Comparison of ENCODE assay signal across 1 cellular context in the genomic region with DNA sequence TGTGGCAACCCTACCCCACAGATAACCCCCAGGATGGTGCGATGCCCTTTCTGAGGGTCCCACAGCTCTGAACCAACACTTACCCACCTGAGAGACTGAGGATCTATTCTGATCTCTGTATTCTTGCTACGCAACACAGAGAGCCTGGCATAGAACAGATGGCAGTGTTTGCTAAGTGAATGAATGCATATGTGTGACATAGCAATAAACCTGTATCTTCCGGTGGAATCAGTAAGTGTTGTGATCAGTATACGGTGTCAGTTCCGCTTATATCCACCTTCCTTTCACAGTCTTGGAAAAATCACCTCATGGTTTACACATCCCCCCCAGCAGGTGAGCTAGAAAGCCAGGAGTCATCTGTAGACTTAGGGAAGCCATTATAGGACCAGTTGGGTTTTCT.
TF ChIP-seq lines count a peak whose summit lies in the region.

No MANE protein-coding gene starts in this region.

TF ChIP-seq in GM23338, 12 proteins besides CTCF, POLR2A, EP300 and RAD21 (continued from another document):
- TF ChIP-seq, protein P1, sequence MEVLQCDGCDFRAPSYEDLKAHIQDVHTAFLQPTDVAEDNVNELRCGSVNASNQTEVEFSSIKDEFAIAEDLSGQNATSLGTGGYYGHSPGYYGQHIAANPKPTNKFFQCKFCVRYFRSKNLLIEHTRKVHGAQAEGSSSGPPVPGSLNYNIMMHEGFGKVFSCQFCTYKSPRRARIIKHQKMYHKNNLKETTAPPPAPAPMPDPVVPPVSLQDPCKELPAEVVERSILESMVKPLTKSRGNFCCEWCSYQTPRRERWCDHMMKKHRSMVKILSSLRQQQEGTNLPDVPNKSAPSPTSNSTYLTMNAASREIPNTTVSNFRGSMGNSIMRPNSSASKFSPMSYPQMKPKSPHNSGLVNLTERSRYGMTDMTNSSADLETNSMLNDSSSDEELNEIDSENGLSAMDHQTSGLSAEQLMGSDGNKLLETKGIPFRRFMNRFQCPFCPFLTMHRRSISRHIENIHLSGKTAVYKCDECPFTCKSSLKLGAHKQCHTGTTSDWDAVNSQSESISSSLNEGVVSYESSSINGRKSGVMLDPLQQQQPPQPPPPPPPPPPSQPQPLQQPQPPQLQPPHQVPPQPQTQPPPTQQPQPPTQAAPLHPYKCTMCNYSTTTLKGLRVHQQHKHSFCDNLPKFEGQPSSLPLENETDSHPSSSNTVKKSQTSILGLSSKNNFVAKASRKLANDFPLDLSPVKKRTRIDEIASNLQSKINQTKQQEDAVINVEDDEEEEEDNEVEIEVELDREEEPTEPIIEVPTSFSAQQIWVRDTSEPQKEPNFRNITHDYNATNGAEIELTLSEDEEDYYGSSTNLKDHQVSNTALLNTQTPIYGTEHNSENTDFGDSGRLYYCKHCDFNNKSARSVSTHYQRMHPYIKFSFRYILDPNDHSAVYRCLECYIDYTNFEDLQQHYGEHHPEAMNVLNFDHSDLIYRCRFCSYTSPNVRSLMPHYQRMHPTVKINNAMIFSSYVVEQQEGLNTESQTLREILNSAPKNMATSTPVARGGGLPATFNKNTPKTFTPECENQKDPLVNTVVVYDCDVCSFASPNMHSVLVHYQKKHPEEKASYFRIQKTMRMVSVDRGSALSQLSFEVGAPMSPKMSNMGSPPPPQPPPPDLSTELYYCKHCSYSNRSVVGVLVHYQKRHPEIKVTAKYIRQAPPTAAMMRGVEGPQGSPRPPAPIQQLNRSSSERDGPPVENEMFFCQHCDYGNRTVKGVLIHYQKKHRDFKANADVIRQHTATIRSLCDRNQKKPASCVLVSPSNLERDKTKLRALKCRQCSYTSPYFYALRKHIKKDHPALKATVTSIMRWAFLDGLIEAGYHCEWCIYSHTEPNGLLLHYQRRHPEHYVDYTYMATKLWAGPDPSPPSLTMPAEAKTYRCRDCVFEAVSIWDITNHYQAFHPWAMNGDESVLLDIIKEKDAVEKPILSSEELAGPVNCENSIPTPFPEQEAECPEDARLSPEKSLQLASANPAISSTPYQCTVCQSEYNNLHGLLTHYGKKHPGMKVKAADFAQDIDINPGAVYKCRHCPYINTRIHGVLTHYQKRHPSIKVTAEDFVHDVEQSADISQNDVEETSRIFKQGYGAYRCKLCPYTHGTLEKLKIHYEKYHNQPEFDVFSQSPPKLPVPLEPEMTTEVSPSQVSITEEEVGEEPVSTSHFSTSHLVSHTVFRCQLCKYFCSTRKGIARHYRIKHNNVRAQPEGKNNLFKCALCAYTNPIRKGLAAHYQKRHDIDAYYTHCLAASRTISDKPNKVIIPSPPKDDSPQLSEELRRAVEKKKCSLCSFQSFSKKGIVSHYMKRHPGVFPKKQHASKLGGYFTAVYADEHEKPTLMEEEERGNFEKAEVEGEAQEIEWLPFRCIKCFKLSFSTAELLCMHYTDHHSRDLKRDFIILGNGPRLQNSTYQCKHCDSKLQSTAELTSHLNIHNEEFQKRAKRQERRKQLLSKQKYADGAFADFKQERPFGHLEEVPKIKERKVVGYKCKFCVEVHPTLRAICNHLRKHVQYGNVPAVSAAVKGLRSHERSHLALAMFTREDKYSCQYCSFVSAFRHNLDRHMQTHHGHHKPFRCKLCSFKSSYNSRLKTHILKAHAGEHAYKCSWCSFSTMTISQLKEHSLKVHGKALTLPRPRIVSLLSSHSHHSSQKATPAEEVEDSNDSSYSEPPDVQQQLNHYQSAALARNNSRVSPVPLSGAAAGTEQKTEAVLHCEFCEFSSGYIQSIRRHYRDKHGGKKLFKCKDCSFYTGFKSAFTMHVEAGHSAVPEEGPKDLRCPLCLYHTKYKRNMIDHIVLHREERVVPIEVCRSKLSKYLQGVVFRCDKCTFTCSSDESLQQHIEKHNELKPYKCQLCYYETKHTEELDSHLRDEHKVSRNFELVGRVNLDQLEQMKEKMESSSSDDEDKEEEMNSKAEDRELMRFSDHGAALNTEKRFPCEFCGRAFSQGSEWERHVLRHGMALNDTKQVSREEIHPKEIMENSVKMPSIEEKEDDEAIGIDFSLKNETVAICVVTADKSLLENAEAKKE (CRISPR knock-in tag; IDR thresholded peaks at IDR 0.05), result no peak
- TF ChIP-seq POLR2AphosphoS5 (IDR thresholded peaks at IDR 0.05; ENCODE audit: low read depth) (no peak), NANOG (IDR thresholded peaks at IDR 0.05; ENCODE audit: borderline replicate concordance) (no peak), EZH2 (IDR thresholded peaks at IDR 0.05; ENCODE audit: low read depth, unreplicated experiment) (no peak)
